8 cellular contexts compared by ENCODE assay signal in genomic region chr6:36197739-36198221, GRCh38. TPM values are rescaled to one million over a fixed set of nuclear protein-coding genes. Genes with fewer than 3 reads are reported as not detected.
DNase-seq lines count a peak whose midpoint lies in the region; ATAC-seq lines count a peak whose summit lies in the region.

No MANE protein-coding gene starts in this region.

- no peak overlapping the region for H3K27ac ChIP-seq in stomach smooth muscle (ENCODE audit: low read length)

- H3K9me3 Mint-ChIP-seq in activated CD4-positive, alpha-beta T cell treated with anti-CD3 and anti-CD28 coated beads for 36 hours (ENCODE audit: low read depth): no peaks in the 10 kb centered on the region
- no peaks in the 10 kb centered on the region for H3K9me3 Mint-ChIP-seq in activated T-helper 1 cell treated with anti-CD3 and anti-CD28 coated beads, Interleukin-12 subunit alpha, Interleukin-12 subunit beta, Interleukin-2, Interleukin-4 antibody, amounts not matched to agents 30 ng/mL and 10 ng/mL and 1 ng/mL, durations not matched to agents 14 hours and 24 hours and 36 hours
- peaks cover 0 to 3% (median 0%) of the 10 kb centered on the region in 6 donors for H3K9me3 Mint-ChIP-seq in immature natural killer cell

- DNase-seq in activated CD4-positive, alpha-beta T cell treated with anti-CD3 and anti-CD28 coated beads for 36 hours: peak; percentile 28
- DNase-seq in activated CD4-positive, alpha-beta T cell treated with anti-CD3 and anti-CD28 coated beads, Interleukin-2, amount 50 U/mL, for 1 hour: no peak
- DNase-seq in activated T-helper 1 cell treated with anti-CD3 and anti-CD28 coated beads, Interleukin-12 subunit alpha, Interleukin-12 subunit beta, Interleukin-2, Interleukin-4 antibody, amounts not matched to agents 30 ng/mL and 10 ng/mL and 1 ng/mL, durations not matched to agents 14 hours and 24 hours and 36 hours (ENCODE audit: low spot score): no peak
- DNase-seq in immature natural killer cell (no peak), kidney glomerular epithelial cell (lab: John Stamatoyannopoulos, UW) (no peak)
- DNase-seq in effector CD4-positive, alpha-beta T cell: no peak

- H3K36me3 ChIP-seq in stomach smooth muscle (ENCODE audit: control insufficient read depth in 2 of 2, insufficient read depth in 2 of 2, low read length in 2 of 2): peaks cover 16 to 26% of the 10 kb centered on the region in 2 donors

- H3K4me1 ChIP-seq in stomach smooth muscle (ENCODE audit: control insufficient read depth, insufficient read depth, low read length): peaks cover 27% of the 10 kb centered on the region

- H3K36me3 Mint-ChIP-seq in activated CD4-positive, alpha-beta T cell treated with anti-CD3 and anti-CD28 coated beads for 36 hours (ENCODE audit: low read depth): peaks cover 27% of the 10 kb centered on the region
- peaks cover 30% of the 10 kb centered on the region for H3K36me3 Mint-ChIP-seq in activated T-helper 1 cell treated with anti-CD3 and anti-CD28 coated beads, Interleukin-12 subunit alpha, Interleukin-12 subunit beta, Interleukin-2, Interleukin-4 antibody, amounts not matched to agents 30 ng/mL and 10 ng/mL and 1 ng/mL, durations not matched to agents 14 hours and 24 hours and 36 hours (ENCODE audit: low read depth)
- peaks cover 19 to 27% (median 22%) of the 10 kb centered on the region in 3 donors for H3K36me3 Mint-ChIP-seq in immature natural killer cell

- H3K4me3 Mint-ChIP-seq in activated CD4-positive, alpha-beta T cell treated with anti-CD3 and anti-CD28 coated beads for 36 hours: peak overlapping the region; percentile 82
- H3K4me3 Mint-ChIP-seq in activated T-helper 1 cell treated with anti-CD3 and anti-CD28 coated beads, Interleukin-12 subunit alpha, Interleukin-12 subunit beta, Interleukin-2, Interleukin-4 antibody, amounts not matched to agents 30 ng/mL and 10 ng/mL and 1 ng/mL, durations not matched to agents 14 hours and 24 hours and 36 hours: peak overlapping the region; percentile 89
- H3K4me3 Mint-ChIP-seq in immature natural killer cell: peak overlapping the region; percentile 88 to 92 (median 92)

- POLR2A ChIA-PET in activated CD4-positive, alpha-beta T cell treated with anti-CD3 and anti-CD28 coated beads for 36 hours (lab: Charles Lee): interaction anchor here (1.3 kb wide), 1 partner anchor 67 kb away, joined by 4 read pairs; no protein-coding TSS in a partner anchor

- no peak overlapping the region for H3K9ac ChIP-seq in stomach smooth muscle (ENCODE audit: low read length in 2 of 2)

- intact Hi-C loops in activated CD4-positive, alpha-beta T cell treated with anti-CD3 and anti-CD28 coated beads for 36 hours (cut with DNase I, micrococcal nuclease): loop anchor here (1.0 to 5.0 kb wide), 12 partner anchors 66 to 1045 kb away; partner anchors contain the start of genes CDKN1A (in 1 of the 2), MAPK13 (in 1 of the 2), MAPK14 (in 1 of the 2) and SRSF3 (in 1 of the 2)
- intact Hi-C loops in activated T-helper 1 cell treated with anti-CD3 and anti-CD28 coated beads, Interleukin-12 subunit alpha, Interleukin-12 subunit beta, Interleukin-2, Interleukin-4 antibody, amounts not matched to agents 30 ng/mL and 10 ng/mL and 1 ng/mL, durations not matched to agents 14 hours and 24 hours and 36 hours (cut with micrococcal nuclease): loop anchor here (1.0 to 10.0 kb wide), 10 partner anchors 28 to 513 kb away; partner anchors contain the start of genes FKBP5, MAPK14 and SRPK1

- no peaks in the 10 kb centered on the region for H3K27me3 ChIP-seq in stomach smooth muscle (ENCODE audit: control insufficient read depth in 1 of 2, insufficient read depth in 2 of 2, low read length in 2 of 2)

- H3K27me3 Mint-ChIP-seq in activated CD4-positive, alpha-beta T cell treated with anti-CD3 and anti-CD28 coated beads for 36 hours: no peaks in the 10 kb centered on the region
- H3K27me3 Mint-ChIP-seq in activated T-helper 1 cell treated with anti-CD3 and anti-CD28 coated beads, Interleukin-12 subunit alpha, Interleukin-12 subunit beta, Interleukin-2, Interleukin-4 antibody, amounts not matched to agents 30 ng/mL and 10 ng/mL and 1 ng/mL, durations not matched to agents 14 hours and 24 hours and 36 hours (ENCODE audit: insufficient read depth): peaks cover 2% of the 10 kb centered on the region
- H3K27me3 Mint-ChIP-seq in immature natural killer cell (ENCODE audit: low read depth in 3 of 3): peaks cover 1 to 10% (median 7%) of the 10 kb centered on the region in 3 donors

- H3K9me3 ChIP-seq in stomach smooth muscle (ENCODE audit: control insufficient read depth in 2 of 2, low read length in 2 of 2): no peaks in the 10 kb centered on the region

- H3K4me3 ChIP-seq in stomach smooth muscle (ENCODE audit: low read length in 2 of 2): peak overlapping the region; percentile 77 to 84

- H3K4me1 Mint-ChIP-seq in activated CD4-positive, alpha-beta T cell treated with anti-CD3 and anti-CD28 coated beads for 36 hours: peaks cover 53% of the 10 kb centered on the region
- H3K4me1 Mint-ChIP-seq in activated T-helper 1 cell treated with anti-CD3 and anti-CD28 coated beads, Interleukin-12 subunit alpha, Interleukin-12 subunit beta, Interleukin-2, Interleukin-4 antibody, amounts not matched to agents 30 ng/mL and 10 ng/mL and 1 ng/mL, durations not matched to agents 14 hours and 24 hours and 36 hours (ENCODE audit: low read depth): peaks cover 48% of the 10 kb centered on the region
- peaks cover 50 to 60% of the 10 kb centered on the region in 2 donors for H3K4me1 Mint-ChIP-seq in immature natural killer cell

- ATAC-seq in activated CD4-positive, alpha-beta T cell treated with anti-CD3 and anti-CD28 coated beads for 36 hours: no peak
- no peak for ATAC-seq in GM21515 (IDR thresholded peaks at IDR 0.05; ENCODE audit: unreplicated experiment)

- CTCF ChIA-PET in activated CD4-positive, alpha-beta T cell treated with anti-CD3 and anti-CD28 coated beads for 36 hours (lab: Charles Lee): interaction anchor here (0.6 to 1.2 kb wide), 4 partner anchors 9 to 169 kb away, joined by 3 to 4 read pairs (median 3); no protein-coding TSS in a partner anchor

- H3K27ac Mint-ChIP-seq in activated CD4-positive, alpha-beta T cell treated with anti-CD3 and anti-CD28 coated beads for 36 hours: peak overlapping the region; percentile 82
- H3K27ac Mint-ChIP-seq in activated T-helper 1 cell treated with anti-CD3 and anti-CD28 coated beads, Interleukin-12 subunit alpha, Interleukin-12 subunit beta, Interleukin-2, Interleukin-4 antibody, amounts not matched to agents 30 ng/mL and 10 ng/mL and 1 ng/mL, durations not matched to agents 14 hours and 24 hours and 36 hours: peak overlapping the region; percentile 87
- peak overlapping the region; percentile 71 to 95 (median 89) for H3K27ac Mint-ChIP-seq in immature natural killer cell

RNA-seq across cellular contexts. Expression of gene BRPF3, which starts 1.2 kb away (rescaled TPM):
- total RNA-seq in activated CD4-positive, alpha-beta T cell treated with anti-CD3 and anti-CD28 coated beads for 36 hours: 10 to 100 TPM; 18.0 to 26.0 TPM
- 22.0 and 25.9 TPM in 2 replicates for total RNA-seq in activated T-helper 1 cell treated with anti-CD3 and anti-CD28 coated beads, Interleukin-12 subunit alpha, Interleukin-12 subunit beta, Interleukin-2, Interleukin-4 antibody, amounts not matched to agents 30 ng/mL and 10 ng/mL and 1 ng/mL, durations not matched to agents 14 hours and 24 hours and 36 hours
- polyA plus RNA-seq in immature natural killer cell: 10 to 100 TPM in 1 of 3 donors, 1 to 10 TPM in 2; 3.0 to 13.7 (median 4.1) TPM
